In the genomic region with DNA sequence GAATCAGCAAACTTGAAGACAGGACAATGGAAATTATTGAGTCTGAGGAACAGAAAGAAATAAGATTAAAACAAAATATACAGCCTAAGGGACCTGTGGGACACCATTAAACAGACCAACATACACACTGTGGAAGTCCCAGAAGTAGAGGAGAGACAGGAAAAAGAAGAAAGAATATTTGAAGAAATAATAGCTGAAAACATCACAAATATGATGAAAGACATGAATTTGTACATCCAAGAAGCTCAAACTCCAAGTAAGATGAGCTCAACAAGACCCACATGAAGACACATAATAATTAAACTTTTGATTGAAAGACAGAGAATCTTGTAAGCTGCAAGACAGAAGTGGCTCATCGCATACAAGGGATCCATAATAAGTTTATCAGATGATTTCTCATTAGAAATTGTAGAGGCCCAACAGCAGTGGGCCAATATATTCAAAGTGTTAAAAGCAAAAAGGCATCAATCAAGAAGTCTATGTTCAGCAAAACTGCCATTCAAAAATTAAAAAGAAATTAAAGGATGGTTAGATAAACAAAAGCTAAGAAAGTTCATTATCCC, we compare ENCODE assay signal across 9 cellular contexts.
"Had no signal": no experiment of that assay in that cellular context is flagged by ENCODE, and none has a peak within 500 bp of the region (broad histone marks: within the 10 kb centered on the region; RNA-seq: fewer than 3 reads in every experiment).

No MANE protein-coding gene starts in this region.

- H3K36me3 ChIP-seq: HAP-1 had no signal

- DNase-seq: GM23248, GOT3, H7, H9, HCEC 1CT, HFFc6 had no signal

- H3K27ac ChIP-seq: GM23248 had no signal

- H2AFZ ChIP-seq: GM23248, GM23338 had no signal

- H3K9ac ChIP-seq: GM23248 had no signal

- H3K4me3 ChIP-seq: GM23248, GM23338, HAP-1 had no signal

- H3K4me2 ChIP-seq: GM23338 had no signal

- ATAC-seq: GM23338, HCT116 had no signal
